ENCODE assay signal across 8 cellular contexts in genomic region chr17:77388384-77389306, GRCh38.
A peak's percentile ranks its signal among the peaks of the same experiment; 100 is the strongest.
DNase-seq lines count a peak whose midpoint lies in the region; ATAC-seq and TF ChIP-seq lines count a peak whose summit lies in the region.

No MANE protein-coding gene starts in this region.

- peaks cover 83 to 99% (median 96%) of the 10 kb centered on the region in 10 experiments for H3K4me1 ChIP-seq in BLaER1 treated with 17β-estradiol and CSF1 and Interleukin-3, amounts not matched to agents 10 nM and 100 nM
- H3K4me1 ChIP-seq in OCI-LY7 (ENCODE audit: insufficient read depth, low read length, poor library complexity, severe bottlenecking), result peaks cover 25% of the 10 kb centered on the region
- peaks cover 24 to 39% of the 10 kb centered on the region in 2 donors for H3K4me1 ChIP-seq in esophagus (ENCODE audit: control insufficient read depth in 2 of 2, insufficient read depth in 2 of 2, low read length in 1 of 2)
- peaks cover 67 to 72% of the 10 kb centered on the region in 2 experiments for H3K4me1 ChIP-seq in trophoblast cell (ENCODE audit: control insufficient read depth in 1 of 2, insufficient read depth in 2 of 2, low read length in 2 of 2)

- peak overlapping the region; percentile 61 for H3K4ac ChIP-seq in trophoblast cell (ENCODE audit: low read depth, low read length)

- CTCF ChIA-PET in OCI-LY7 (lab: Charles Lee; ENCODE audit: unreplicated experiment), result interaction anchor here (1.0 kb wide), 1 partner anchor 15 kb away, joined by 3 read pairs; no protein-coding TSS in a partner anchor

- peak overlapping the region; percentile 67 for H4K91ac ChIP-seq in trophoblast cell (ENCODE audit: low read depth, low read length)

- H3K9me3 ChIP-seq in BLaER1 treated with 17β-estradiol and CSF1 and Interleukin-3, amounts not matched to agents 10 nM and 100 nM (replicated peaks in 1 of 11), result no peaks in the 10 kb centered on the region
- no peaks in the 10 kb centered on the region for H3K9me3 ChIP-seq in OCI-LY7 (ENCODE audit: low read length)
- no peaks in the 10 kb centered on the region for H3K9me3 ChIP-seq in esophagus (ENCODE audit: control insufficient read depth in 2 of 2, insufficient read depth in 1 of 2, low read depth in 1 of 2, low read length in 1 of 2)
- H3K9me3 ChIP-seq in trophoblast cell (ENCODE audit: insufficient read depth, low read depth, low read length), result peaks cover 1% of the 10 kb centered on the region

- peak overlapping the region; percentile 91 to 100 (median 97) for H3K4me2 ChIP-seq in BLaER1 treated with 17β-estradiol and CSF1 and Interleukin-3, amounts not matched to agents 10 nM and 100 nM
- H3K4me2 ChIP-seq in OCI-LY7 (ENCODE audit: low read length) (peak overlapping the region; percentile 23; the same call in 1 of the 2 replicates), trophoblast cell (ENCODE audit: low read length) (peak overlapping the region; percentile 26)

- peak overlapping the region; percentile 13; the same call in 1 of the 2 replicates for H2AFZ ChIP-seq in OCI-LY7 (ENCODE audit: low read length)
- H2AFZ ChIP-seq in trophoblast cell (ENCODE audit: insufficient read depth, low read length, poor library complexity), result peak overlapping the region; percentile 32

- no peak overlapping the region for H3K23ac ChIP-seq in trophoblast cell (ENCODE audit: low read length)

- intact Hi-C loops in OCI-LY7 (cut with micrococcal nuclease; ENCODE audit: unreplicated experiment), result no loop called here

- peak overlapping the region; percentile 57 for H2AK5ac ChIP-seq in trophoblast cell (ENCODE audit: low read length)

- H2BK12ac ChIP-seq in trophoblast cell (ENCODE audit: low read length), result peak overlapping the region; percentile 59

- peak overlapping the region; percentile 54 for H2BK5ac ChIP-seq in trophoblast cell (ENCODE audit: low read depth, low read length, poor library complexity)

- H3K36me3 ChIP-seq in BLaER1 treated with 17β-estradiol and CSF1 and Interleukin-3, amounts not matched to agents 10 nM and 100 nM, result peaks cover 0 to 23% (median 10%) of the 10 kb centered on the region in 11 experiments; a peak in 14 of 22 replicates
- H3K36me3 ChIP-seq in OCI-LY7 (ENCODE audit: insufficient read depth, low read length) (no peaks in the 10 kb centered on the region), esophagus (ENCODE audit: control insufficient read depth in 2 of 2, insufficient read depth in 2 of 2, low read length in 1 of 2) (no peaks in the 10 kb centered on the region), trophoblast cell (ENCODE audit: control insufficient read depth in 1 of 2, insufficient read depth in 2 of 2, low read length in 2 of 2) (peaks cover 0 to 3% of the 10 kb centered on the region in 2 experiments)

- no peak for DNase-seq in OCI-LY7 (ENCODE audit: low spot score)
- DNase-seq in trophoblast cell, result peak; percentile 55 to 67
- DNase-seq in middle frontal gyrus (ENCODE audit: extremely low spot score, low spot score), result no peak
- DNase-seq in cerebellar nuclear complex (lab: John Stamatoyannopoulos, UW), result no peak

- H3K4me3 ChIP-seq in BLaER1 treated with 17β-estradiol and CSF1 and Interleukin-3, amounts not matched to agents 10 nM and 100 nM, result peak overlapping the region; percentile 24 to 66 (median 52); a peak in 19 of 20 replicates
- H3K4me3 ChIP-seq in OCI-LY7 (ENCODE audit: low read depth, low read length, poor library complexity, severe bottlenecking) (no peak overlapping the region), esophagus (ENCODE audit: low read depth in 1 of 2, low read length in 2 of 2) (no peak overlapping the region), trophoblast cell (ENCODE audit: low read depth, low read length) (no peak overlapping the region)

- peak overlapping the region; percentile 77 for H3K14ac ChIP-seq in trophoblast cell (ENCODE audit: low read length)

- peaks cover 44 to 81% (median 56%) of the 10 kb centered on the region in 11 experiments for H4K20me1 ChIP-seq in BLaER1 treated with 17β-estradiol and CSF1 and Interleukin-3, amounts not matched to agents 10 nM and 100 nM
- no peaks in the 10 kb centered on the region for H4K20me1 ChIP-seq in OCI-LY7 (ENCODE audit: insufficient read depth, low read length)

- no peaks in the 10 kb centered on the region for H3K79me2 ChIP-seq in OCI-LY7 (ENCODE audit: insufficient read depth, low read depth, low read length)
- H3K79me2 ChIP-seq in trophoblast cell (ENCODE audit: control insufficient read depth, insufficient read depth, low read length, poor library complexity), result peaks cover 8% of the 10 kb centered on the region

- no TSS peak for BruUV-seq in OCI-LY7 (replicated peaks; lab: Mats Ljungman, UMichigan)

- H4K8ac ChIP-seq in trophoblast cell (ENCODE audit: low read depth, low read length), result peak overlapping the region; percentile 30

- H3K79me1 ChIP-seq in trophoblast cell (ENCODE audit: low read length), result peaks cover 33% of the 10 kb centered on the region

- ATAC-seq in GM19328 (IDR thresholded peaks at IDR 0.05; ENCODE audit: unreplicated experiment) (no peak), GM21528 (IDR thresholded peaks at IDR 0.05; ENCODE audit: low FRiP score, unreplicated experiment) (no peak)

- 54 to 56% methylated on average over 29 of the region's 29 CpGs for WGBS in esophagus, 2 donors
- WGBS in trophoblast cell (ENCODE audit: extremely low coverage, insufficient coverage, insufficient read length), result no CpG with 5 or more reads among the region's 29 CpGs

- H3K27ac ChIP-seq in BLaER1 treated with 17β-estradiol and CSF1 and Interleukin-3, amounts not matched to agents 10 nM and 100 nM, result peak overlapping the region; percentile 57 to 91 (median 85); a peak in 21 of 22 replicates
- H3K27ac ChIP-seq in OCI-LY7 (ENCODE audit: low read depth, low read length, poor library complexity, severe bottlenecking), result no peak overlapping the region
- H3K27ac ChIP-seq in esophagus (ENCODE audit: low read depth in 2 of 2, low read length in 1 of 2), result peak overlapping the region; percentile 72 to 76
- peak overlapping the region; percentile 82 for H3K27ac ChIP-seq in trophoblast cell (ENCODE audit: low read depth, low read length)

- H3K9me2 ChIP-seq in OCI-LY7 (ENCODE audit: insufficient read depth, low read length), result no peaks in the 10 kb centered on the region

- H3K9ac ChIP-seq in BLaER1 treated with 17β-estradiol and CSF1 and Interleukin-3, amounts not matched to agents 10 nM and 100 nM, result peak overlapping the region; percentile 67 to 84 (median 79)
- H3K9ac ChIP-seq in trophoblast cell (ENCODE audit: low read length), result no peak overlapping the region

- H3K27me3 ChIP-seq in BLaER1 treated with 17β-estradiol and CSF1 and Interleukin-3, amounts not matched to agents 10 nM and 100 nM, result no peaks in the 10 kb centered on the region
- H3K27me3 ChIP-seq in esophagus (ENCODE audit: control insufficient read depth in 1 of 2, insufficient read depth in 2 of 2, low read length in 2 of 2) (no peaks in the 10 kb centered on the region), trophoblast cell (ENCODE audit: insufficient read depth, low read length) (no peaks in the 10 kb centered on the region)

- H2BK120ac ChIP-seq in trophoblast cell (ENCODE audit: insufficient read depth, low read length, poor library complexity), result peak overlapping the region; percentile 90

- peak overlapping the region; percentile 92 for H3K18ac ChIP-seq in trophoblast cell (ENCODE audit: low read length)

- TF ChIP-seq CTCF in OCI-LY7 (conservative IDR thresholded peaks at IDR 0.05; ENCODE audit: low read length), result no peak

- POLR2A ChIA-PET in OCI-LY7 (lab: Charles Lee), result interaction anchor here (1.4 kb wide), 1 partner anchor 23 kb away, joined by 8 read pairs; no protein-coding TSS in a partner anchor

- no peak overlapping the region for H4K12ac ChIP-seq in trophoblast cell (ENCODE audit: low read depth, low read length)

Comparison
In these comparisons a context has a peak if more than half of its experiments do, and no peak if none do; other contexts are left out.
1. H3K4me2 ChIP-seq: peak in every context shown above with its lines; median percentile 97 in BLaER1 treated with 17β-estradiol and CSF1 and Interleukin-3, amounts not matched to agents 10 nM and 100 nM; 26 in trophoblast cell; 23 in OCI-LY7.
2. H3K4me3 ChIP-seq: peak in BLaER1 treated with 17β-estradiol and CSF1 and Interleukin-3, amounts not matched to agents 10 nM and 100 nM (10 of 10); none in OCI-LY7 (single experiment), esophagus (0 of 2) and trophoblast cell (single experiment).
3. DNase-seq: peak in trophoblast cell (2 of 2); none in OCI-LY7 (single experiment), middle frontal gyrus (single experiment) and cerebellar nuclear complex (0 of 2).